37 cellular contexts compared by ENCODE assay signal in the genomic region with DNA sequence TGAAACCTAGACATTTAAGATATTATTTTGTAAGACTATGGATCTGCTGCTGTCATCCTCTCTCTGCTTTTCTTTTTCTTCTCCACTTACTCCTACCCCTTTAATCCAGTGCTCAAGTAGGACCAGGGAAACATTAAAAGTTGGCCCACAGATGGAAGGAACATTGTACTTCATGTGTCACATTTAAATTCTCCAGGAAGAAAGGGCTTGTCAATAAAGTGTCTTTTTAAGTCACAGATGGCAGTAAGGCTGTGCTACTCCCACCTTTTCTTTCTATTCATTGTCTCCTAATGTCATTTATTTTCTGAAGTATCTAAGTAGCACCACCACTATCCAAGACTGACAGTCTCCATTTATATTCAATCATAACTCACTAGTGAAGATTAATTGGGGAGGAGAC.
"Had no signal": no experiment of that assay in that cellular context is flagged by ENCODE, and none has a peak within 500 bp of the region (broad histone marks: within the 10 kb centered on the region; RNA-seq: fewer than 3 reads in every experiment).

No MANE protein-coding gene starts in this region.

- H3K9ac ChIP-seq: KMS-11 had no signal

- H3K4me3 ChIP-seq: MG63 had no signal

- H3K27ac ChIP-seq: KMS-11 had no signal

- H3K27me3 ChIP-seq: MG63 had no signal

- DNase-seq: Karpas-422, Kasumi-1, KG1, MG63, MM.1S, MV-4-11, NCI-H1048, NCI-H1092, NCI-H1092 treated with DMSO at 0.1 percent for 48 hours, NCI-H1105, NCI-H1105 treated with DMSO at 0.1 percent for 48 hours, NCI-H1417, NCI-H1417 treated with DMSO at 0.1 percent for 48 hours, NCI-H1436, NCI-H1436 treated with DMSO at 0.1 percent for 48 hours, NCI-H146, NCI-H1694, NCI-H1694 treated with DMSO at 0.1 percent for 48 hours, NCI-H187, NCI-H187 treated with DMSO at 0.1 percent for 48 hours, NCI-H1930, NCI-H2029, NCI-H2029 treated with DMSO at 0.1 percent for 48 hours, NCI-H2081, NCI-H2081 treated with DMSO at 0.1 percent for 48 hours, NCI-H2107, NCI-H2171, NCI-H2171 treated with DMSO at 0.1 percent for 48 hours, NCI-H2227 treated with DMSO at 0.1 percent for 48 hours, NCI-H226, NCI-H345, NCI-H446, NCI-H446 treated with DMSO at 0.1 percent for 48 hours, NCI-H510A, NCI-H510A treated with DMSO at 0.1 percent for 48 hours, NCI-H524 had no signal

- H3K36me3 ChIP-seq: MG63 had no signal

- H3K4me2 ChIP-seq: KMS-11 had no signal

- H3K9me3 ChIP-seq: MG63 had no signal
